ENCODE assay signal across 1 cellular context in the genomic region with DNA sequence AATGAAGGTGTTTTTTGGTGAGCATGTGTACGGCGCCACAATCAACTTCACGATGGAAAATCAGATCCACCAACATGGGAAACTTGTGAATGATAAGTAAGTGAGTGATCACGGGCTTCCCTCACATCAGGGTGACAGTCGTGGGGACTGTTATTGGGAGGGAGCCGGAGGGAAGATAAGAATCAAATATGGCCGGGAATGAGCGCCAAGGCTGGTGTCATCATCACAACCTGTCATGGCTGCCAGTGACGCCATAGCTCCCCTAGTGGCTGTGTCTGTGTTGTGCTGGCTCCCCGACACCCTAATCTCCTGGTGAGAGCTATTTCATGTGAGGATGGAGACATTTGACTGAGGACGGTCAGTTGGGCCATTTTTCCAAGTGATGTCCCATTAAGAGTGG.
TF ChIP-seq lines count a peak whose summit lies in the region.

No MANE protein-coding gene starts in this region.

TF ChIP-seq in K562, 482 proteins besides CTCF, POLR2A, EP300 and RAD21 (continued from another document and continues in another):
- no peak for TF ChIP-seq SMARCA4 (IDR thresholded peaks at IDR 0.05)
- TF ChIP-seq, protein P1, sequence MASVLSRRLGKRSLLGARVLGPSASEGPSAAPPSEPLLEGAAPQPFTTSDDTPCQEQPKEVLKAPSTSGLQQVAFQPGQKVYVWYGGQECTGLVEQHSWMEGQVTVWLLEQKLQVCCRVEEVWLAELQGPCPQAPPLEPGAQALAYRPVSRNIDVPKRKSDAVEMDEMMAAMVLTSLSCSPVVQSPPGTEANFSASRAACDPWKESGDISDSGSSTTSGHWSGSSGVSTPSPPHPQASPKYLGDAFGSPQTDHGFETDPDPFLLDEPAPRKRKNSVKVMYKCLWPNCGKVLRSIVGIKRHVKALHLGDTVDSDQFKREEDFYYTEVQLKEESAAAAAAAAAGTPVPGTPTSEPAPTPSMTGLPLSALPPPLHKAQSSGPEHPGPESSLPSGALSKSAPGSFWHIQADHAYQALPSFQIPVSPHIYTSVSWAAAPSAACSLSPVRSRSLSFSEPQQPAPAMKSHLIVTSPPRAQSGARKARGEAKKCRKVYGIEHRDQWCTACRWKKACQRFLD (CRISPR knock-in tag; IDR thresholded peaks at IDR 0.05) = no peak
- no peak for TF ChIP-seq ZNF232 (CRISPR knock-in tag; IDR thresholded peaks at IDR 0.05)
- TF ChIP-seq, protein P2, sequence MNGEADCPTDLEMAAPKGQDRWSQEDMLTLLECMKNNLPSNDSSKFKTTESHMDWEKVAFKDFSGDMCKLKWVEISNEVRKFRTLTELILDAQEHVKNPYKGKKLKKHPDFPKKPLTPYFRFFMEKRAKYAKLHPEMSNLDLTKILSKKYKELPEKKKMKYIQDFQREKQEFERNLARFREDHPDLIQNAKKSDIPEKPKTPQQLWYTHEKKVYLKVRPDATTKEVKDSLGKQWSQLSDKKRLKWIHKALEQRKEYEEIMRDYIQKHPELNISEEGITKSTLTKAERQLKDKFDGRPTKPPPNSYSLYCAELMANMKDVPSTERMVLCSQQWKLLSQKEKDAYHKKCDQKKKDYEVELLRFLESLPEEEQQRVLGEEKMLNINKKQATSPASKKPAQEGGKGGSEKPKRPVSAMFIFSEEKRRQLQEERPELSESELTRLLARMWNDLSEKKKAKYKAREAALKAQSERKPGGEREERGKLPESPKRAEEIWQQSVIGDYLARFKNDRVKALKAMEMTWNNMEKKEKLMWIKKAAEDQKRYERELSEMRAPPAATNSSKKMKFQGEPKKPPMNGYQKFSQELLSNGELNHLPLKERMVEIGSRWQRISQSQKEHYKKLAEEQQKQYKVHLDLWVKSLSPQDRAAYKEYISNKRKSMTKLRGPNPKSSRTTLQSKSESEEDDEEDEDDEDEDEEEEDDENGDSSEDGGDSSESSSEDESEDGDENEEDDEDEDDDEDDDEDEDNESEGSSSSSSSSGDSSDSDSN (IDR thresholded peaks at IDR 0.05; ENCODE audit: borderline replicate concordance in 1 of 2, low read depth in 2 of 2, low read length in 2 of 2) = no peak
- no peak for TF ChIP-seq ERF (CRISPR knock-in tag; IDR thresholded peaks at IDR 0.05)
- no peak for TF ChIP-seq NR3C1 (CRISPR knock-in tag; IDR thresholded peaks at IDR 0.05)
- no peak for TF ChIP-seq STAT5A (IDR thresholded peaks at IDR 0.05; ENCODE audit: borderline replicate concordance, low read length)
- no peak for TF ChIP-seq EWSR1 (IDR thresholded peaks at IDR 0.05; ENCODE audit: borderline replicate concordance, low read depth, partially characterized antibody)
- no peak for TF ChIP-seq MTA1 (IDR thresholded peaks at IDR 0.05; ENCODE audit: borderline replicate concordance)
- TF ChIP-seq ZSCAN32 (CRISPR knock-in tag; IDR thresholded peaks at IDR 0.05) = no peak
- no peak for TF ChIP-seq GABPA (tag; conservative IDR thresholded peaks at IDR 0.05; ENCODE audit: low read depth)
- TF ChIP-seq, protein P3, sequence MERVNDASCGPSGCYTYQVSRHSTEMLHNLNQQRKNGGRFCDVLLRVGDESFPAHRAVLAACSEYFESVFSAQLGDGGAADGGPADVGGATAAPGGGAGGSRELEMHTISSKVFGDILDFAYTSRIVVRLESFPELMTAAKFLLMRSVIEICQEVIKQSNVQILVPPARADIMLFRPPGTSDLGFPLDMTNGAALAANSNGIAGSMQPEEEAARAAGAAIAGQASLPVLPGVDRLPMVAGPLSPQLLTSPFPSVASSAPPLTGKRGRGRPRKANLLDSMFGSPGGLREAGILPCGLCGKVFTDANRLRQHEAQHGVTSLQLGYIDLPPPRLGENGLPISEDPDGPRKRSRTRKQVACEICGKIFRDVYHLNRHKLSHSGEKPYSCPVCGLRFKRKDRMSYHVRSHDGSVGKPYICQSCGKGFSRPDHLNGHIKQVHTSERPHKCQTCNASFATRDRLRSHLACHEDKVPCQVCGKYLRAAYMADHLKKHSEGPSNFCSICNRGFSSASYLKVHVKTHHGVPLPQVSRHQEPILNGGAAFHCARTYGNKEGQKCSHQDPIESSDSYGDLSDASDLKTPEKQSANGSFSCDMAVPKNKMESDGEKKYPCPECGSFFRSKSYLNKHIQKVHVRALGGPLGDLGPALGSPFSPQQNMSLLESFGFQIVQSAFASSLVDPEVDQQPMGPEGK (CRISPR knock-in tag; IDR thresholded peaks at IDR 0.05; ENCODE audit: borderline replicate concordance) = no peak
- TF ChIP-seq, protein P4, sequence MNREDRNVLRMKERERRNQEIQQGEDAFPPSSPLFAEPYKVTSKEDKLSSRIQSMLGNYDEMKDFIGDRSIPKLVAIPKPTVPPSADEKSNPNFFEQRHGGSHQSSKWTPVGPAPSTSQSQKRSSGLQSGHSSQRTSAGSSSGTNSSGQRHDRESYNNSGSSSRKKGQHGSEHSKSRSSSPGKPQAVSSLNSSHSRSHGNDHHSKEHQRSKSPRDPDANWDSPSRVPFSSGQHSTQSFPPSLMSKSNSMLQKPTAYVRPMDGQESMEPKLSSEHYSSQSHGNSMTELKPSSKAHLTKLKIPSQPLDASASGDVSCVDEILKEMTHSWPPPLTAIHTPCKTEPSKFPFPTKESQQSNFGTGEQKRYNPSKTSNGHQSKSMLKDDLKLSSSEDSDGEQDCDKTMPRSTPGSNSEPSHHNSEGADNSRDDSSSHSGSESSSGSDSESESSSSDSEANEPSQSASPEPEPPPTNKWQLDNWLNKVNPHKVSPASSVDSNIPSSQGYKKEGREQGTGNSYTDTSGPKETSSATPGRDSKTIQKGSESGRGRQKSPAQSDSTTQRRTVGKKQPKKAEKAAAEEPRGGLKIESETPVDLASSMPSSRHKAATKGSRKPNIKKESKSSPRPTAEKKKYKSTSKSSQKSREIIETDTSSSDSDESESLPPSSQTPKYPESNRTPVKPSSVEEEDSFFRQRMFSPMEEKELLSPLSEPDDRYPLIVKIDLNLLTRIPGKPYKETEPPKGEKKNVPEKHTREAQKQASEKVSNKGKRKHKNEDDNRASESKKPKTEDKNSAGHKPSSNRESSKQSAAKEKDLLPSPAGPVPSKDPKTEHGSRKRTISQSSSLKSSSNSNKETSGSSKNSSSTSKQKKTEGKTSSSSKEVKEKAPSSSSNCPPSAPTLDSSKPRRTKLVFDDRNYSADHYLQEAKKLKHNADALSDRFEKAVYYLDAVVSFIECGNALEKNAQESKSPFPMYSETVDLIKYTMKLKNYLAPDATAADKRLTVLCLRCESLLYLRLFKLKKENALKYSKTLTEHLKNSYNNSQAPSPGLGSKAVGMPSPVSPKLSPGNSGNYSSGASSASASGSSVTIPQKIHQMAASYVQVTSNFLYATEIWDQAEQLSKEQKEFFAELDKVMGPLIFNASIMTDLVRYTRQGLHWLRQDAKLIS (CRISPR knock-in tag; IDR thresholded peaks at IDR 0.05) = no peak
- TF ChIP-seq, protein P5, sequence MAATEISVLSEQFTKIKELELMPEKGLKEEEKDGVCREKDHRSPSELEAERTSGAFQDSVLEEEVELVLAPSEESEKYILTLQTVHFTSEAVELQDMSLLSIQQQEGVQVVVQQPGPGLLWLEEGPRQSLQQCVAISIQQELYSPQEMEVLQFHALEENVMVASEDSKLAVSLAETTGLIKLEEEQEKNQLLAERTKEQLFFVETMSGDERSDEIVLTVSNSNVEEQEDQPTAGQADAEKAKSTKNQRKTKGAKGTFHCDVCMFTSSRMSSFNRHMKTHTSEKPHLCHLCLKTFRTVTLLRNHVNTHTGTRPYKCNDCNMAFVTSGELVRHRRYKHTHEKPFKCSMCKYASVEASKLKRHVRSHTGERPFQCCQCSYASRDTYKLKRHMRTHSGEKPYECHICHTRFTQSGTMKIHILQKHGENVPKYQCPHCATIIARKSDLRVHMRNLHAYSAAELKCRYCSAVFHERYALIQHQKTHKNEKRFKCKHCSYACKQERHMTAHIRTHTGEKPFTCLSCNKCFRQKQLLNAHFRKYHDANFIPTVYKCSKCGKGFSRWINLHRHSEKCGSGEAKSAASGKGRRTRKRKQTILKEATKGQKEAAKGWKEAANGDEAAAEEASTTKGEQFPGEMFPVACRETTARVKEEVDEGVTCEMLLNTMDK (IDR thresholded peaks at IDR 0.05; ENCODE audit: borderline replicate concordance, insufficient read depth, low read depth, low read length, poor library complexity, severe bottlenecking) = peak; percentile 16
- TF ChIP-seq, protein P6, sequence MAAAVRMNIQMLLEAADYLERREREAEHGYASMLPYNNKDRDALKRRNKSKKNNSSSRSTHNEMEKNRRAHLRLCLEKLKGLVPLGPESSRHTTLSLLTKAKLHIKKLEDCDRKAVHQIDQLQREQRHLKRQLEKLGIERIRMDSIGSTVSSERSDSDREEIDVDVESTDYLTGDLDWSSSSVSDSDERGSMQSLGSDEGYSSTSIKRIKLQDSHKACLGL (CRISPR knock-in tag; IDR thresholded peaks at IDR 0.05; ENCODE audit: borderline replicate concordance, poor library complexity, severe bottlenecking) = no peak
- TF ChIP-seq ATF7 (IDR thresholded peaks at IDR 0.05) = peak; percentile 83; the same call in 1 of the 2 replicates
- no peak for TF ChIP-seq ZBED1 (IDR thresholded peaks at IDR 0.05)
- no peak for TF ChIP-seq HDAC1 (IDR thresholded peaks at IDR 0.05)
- TF ChIP-seq, protein P7, sequence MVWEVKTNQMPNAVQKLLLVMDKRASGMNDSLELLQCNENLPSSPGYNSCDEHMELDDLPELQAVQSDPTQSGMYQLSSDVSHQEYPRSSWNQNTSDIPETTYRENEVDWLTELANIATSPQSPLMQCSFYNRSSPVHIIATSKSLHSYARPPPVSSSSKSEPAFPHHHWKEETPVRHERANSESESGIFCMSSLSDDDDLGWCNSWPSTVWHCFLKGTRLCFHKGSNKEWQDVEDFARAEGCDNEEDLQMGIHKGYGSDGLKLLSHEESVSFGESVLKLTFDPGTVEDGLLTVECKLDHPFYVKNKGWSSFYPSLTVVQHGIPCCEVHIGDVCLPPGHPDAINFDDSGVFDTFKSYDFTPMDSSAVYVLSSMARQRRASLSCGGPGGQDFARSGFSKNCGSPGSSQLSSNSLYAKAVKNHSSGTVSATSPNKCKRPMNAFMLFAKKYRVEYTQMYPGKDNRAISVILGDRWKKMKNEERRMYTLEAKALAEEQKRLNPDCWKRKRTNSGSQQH (CRISPR knock-in tag; IDR thresholded peaks at IDR 0.05) = no peak
- TF ChIP-seq BCOR (IDR thresholded peaks at IDR 0.05) = no peak
- TF ChIP-seq, protein P8, sequence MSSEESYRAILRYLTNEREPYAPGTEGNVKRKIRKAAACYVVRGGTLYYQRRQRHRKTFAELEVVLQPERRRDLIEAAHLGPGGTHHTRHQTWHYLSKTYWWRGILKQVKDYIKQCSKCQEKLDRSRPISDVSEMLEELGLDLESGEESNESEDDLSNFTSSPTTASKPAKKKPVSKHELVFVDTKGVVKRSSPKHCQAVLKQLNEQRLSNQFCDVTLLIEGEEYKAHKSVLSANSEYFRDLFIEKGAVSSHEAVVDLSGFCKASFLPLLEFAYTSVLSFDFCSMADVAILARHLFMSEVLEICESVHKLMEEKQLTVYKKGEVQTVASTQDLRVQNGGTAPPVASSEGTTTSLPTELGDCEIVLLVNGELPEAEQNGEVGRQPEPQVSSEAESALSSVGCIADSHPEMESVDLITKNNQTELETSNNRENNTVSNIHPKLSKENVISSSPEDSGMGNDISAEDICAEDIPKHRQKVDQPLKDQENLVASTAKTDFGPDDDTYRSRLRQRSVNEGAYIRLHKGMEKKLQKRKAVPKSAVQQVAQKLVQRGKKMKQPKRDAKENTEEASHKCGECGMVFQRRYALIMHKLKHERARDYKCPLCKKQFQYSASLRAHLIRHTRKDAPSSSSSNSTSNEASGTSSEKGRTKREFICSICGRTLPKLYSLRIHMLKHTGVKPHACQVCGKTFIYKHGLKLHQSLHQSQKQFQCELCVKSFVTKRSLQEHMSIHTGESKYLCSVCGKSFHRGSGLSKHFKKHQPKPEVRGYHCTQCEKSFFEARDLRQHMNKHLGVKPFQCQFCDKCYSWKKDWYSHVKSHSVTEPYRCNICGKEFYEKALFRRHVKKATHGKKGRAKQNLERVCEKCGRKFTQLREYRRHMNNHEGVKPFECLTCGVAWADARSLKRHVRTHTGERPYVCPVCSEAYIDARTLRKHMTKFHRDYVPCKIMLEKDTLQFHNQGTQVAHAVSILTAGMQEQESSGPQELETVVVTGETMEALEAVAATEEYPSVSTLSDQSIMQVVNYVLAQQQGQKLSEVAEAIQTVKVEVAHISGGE (CRISPR knock-in tag; IDR thresholded peaks at IDR 0.05) = peak in 1 of 3 experiments; percentile 64; a peak in 1 of 6 replicates
- no peak for TF ChIP-seq NELFE (IDR thresholded peaks at IDR 0.05; ENCODE audit: insufficient read depth, insufficient read length)
- TF ChIP-seq, protein P9, sequence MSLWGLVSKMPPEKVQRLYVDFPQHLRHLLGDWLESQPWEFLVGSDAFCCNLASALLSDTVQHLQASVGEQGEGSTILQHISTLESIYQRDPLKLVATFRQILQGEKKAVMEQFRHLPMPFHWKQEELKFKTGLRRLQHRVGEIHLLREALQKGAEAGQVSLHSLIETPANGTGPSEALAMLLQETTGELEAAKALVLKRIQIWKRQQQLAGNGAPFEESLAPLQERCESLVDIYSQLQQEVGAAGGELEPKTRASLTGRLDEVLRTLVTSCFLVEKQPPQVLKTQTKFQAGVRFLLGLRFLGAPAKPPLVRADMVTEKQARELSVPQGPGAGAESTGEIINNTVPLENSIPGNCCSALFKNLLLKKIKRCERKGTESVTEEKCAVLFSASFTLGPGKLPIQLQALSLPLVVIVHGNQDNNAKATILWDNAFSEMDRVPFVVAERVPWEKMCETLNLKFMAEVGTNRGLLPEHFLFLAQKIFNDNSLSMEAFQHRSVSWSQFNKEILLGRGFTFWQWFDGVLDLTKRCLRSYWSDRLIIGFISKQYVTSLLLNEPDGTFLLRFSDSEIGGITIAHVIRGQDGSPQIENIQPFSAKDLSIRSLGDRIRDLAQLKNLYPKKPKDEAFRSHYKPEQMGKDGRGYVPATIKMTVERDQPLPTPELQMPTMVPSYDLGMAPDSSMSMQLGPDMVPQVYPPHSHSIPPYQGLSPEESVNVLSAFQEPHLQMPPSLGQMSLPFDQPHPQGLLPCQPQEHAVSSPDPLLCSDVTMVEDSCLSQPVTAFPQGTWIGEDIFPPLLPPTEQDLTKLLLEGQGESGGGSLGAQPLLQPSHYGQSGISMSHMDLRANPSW (CRISPR knock-in tag; IDR thresholded peaks at IDR 0.05) = no peak
- TF ChIP-seq ZFP1 (CRISPR knock-in tag; IDR thresholded peaks at IDR 0.05) = no peak
- no peak for TF ChIP-seq RBM15 (IDR thresholded peaks at IDR 0.05; ENCODE audit: insufficient read depth, low read length)
- TF ChIP-seq PTBP1 (IDR thresholded peaks at IDR 0.05; ENCODE audit: low read depth, low read length) = no peak
- TF ChIP-seq, protein P10, sequence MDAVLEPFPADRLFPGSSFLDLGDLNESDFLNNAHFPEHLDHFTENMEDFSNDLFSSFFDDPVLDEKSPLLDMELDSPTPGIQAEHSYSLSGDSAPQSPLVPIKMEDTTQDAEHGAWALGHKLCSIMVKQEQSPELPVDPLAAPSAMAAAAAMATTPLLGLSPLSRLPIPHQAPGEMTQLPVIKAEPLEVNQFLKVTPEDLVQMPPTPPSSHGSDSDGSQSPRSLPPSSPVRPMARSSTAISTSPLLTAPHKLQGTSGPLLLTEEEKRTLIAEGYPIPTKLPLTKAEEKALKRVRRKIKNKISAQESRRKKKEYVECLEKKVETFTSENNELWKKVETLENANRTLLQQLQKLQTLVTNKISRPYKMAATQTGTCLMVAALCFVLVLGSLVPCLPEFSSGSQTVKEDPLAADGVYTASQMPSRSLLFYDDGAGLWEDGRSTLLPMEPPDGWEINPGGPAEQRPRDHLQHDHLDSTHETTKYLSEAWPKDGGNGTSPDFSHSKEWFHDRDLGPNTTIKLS (IDR thresholded peaks at IDR 0.05; ENCODE audit: borderline replicate concordance, low read depth) = no peak
- TF ChIP-seq, protein P11, sequence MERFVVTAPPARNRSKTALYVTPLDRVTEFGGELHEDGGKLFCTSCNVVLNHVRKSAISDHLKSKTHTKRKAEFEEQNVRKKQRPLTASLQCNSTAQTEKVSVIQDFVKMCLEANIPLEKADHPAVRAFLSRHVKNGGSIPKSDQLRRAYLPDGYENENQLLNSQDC (CRISPR knock-in tag; IDR thresholded peaks at IDR 0.05) = no peak
- TF ChIP-seq ARNT (IDR thresholded peaks at IDR 0.05) = no peak
- no peak for TF ChIP-seq ELF4 (CRISPR knock-in tag; IDR thresholded peaks at IDR 0.05)
- no peak for TF ChIP-seq SP1 (CRISPR knock-in tag; IDR thresholded peaks at IDR 0.05)
- no peak for TF ChIP-seq MECOM (CRISPR knock-in tag; IDR thresholded peaks at IDR 0.05)
- no peak for TF ChIP-seq PPARD (CRISPR knock-in tag; IDR thresholded peaks at IDR 0.05)
